Comparison of ENCODE assay signal across 1 cellular context in genomic region chr19:42402376-42403116, GRCh38.
TF ChIP-seq lines count a peak whose summit lies in the region.

No MANE protein-coding gene starts in this region.

TF ChIP-seq in A549, 52 proteins besides CTCF, POLR2A, EP300 and RAD21 (continued from another document):
- TF ChIP-seq BCL3 (IDR thresholded peaks at IDR 0.05), result no peak
- no peak for TF ChIP-seq HOXB13 (CRISPR knock-in tag; IDR thresholded peaks at IDR 0.05; ENCODE audit: low read depth)
